ENCODE assay signal across 9 cellular contexts in genomic region chr19:14116525-14116917, GRCh38. TPM values are rescaled to one million over a fixed set of nuclear protein-coding genes. Genes with fewer than 3 reads are reported as not detected.
DNase-seq lines count a peak whose midpoint lies in the region; ATAC-seq and TF ChIP-seq lines count a peak whose summit lies in the region.
"Had no signal": no experiment of that assay in that cellular context is flagged by ENCODE, and none has a peak within 500 bp of the region (broad histone marks: within the 10 kb centered on the region; RNA-seq: fewer than 3 reads in every experiment).

No MANE protein-coding gene starts in this region.

- H3K4me3 ChIP-seq in astrocyte of the spinal cord (ENCODE audit: low read depth, low read length): peak overlapping the region; percentile 86

- ATAC-seq in memory B cell (ENCODE audit: low read depth): no peak

- TF ChIP-seq CTCF in astrocyte of the spinal cord (IDR thresholded peaks at IDR 0.05; ENCODE audit: low read depth, low read length) (no peak), type B pancreatic cell (conservative IDR thresholded peaks at IDR 0.05) (no peak)

- peak overlapping the region; percentile 83 for H3K4me3 Mint-ChIP-seq in activated naive CD4-positive, alpha-beta T cell treated with anti-CD3 and anti-CD28 coated beads for 36 hours
- H3K4me3 Mint-ChIP-seq in memory B cell (peak overlapping the region; percentile 95), type B pancreatic cell (peak overlapping the region; percentile 97)

- in situ Hi-C loops in astrocyte of the spinal cord (cut with HindIII; ENCODE audit: low sequenced_read_pairs): no loop called here

- peaks cover 3% of the 10 kb centered on the region for H3K36me3 Mint-ChIP-seq in activated naive CD4-positive, alpha-beta T cell treated with anti-CD3 and anti-CD28 coated beads for 36 hours (ENCODE audit: low read depth)
- H3K36me3 Mint-ChIP-seq in memory B cell (no peaks in the 10 kb centered on the region), type B pancreatic cell (no peaks in the 10 kb centered on the region)

- no peak for DNase-seq in activated naive CD4-positive, alpha-beta T cell treated with anti-CD3 and anti-CD28 coated beads for 36 hours
- no peak for DNase-seq in activated naive CD4-positive, alpha-beta T cell treated with Interleukin-2 at 50 U/mL for 16 hours
- DNase-seq in astrocyte of the spinal cord (ENCODE audit: low read depth, low spot score) (no peak), memory B cell (ENCODE audit: low spot score in 2 of 2) (no peak), type B pancreatic cell (ENCODE audit: extremely low spot score, unreplicated experiment) (no peak), KG1 (lab: John Stamatoyannopoulos, UW) (no peak), NCI-H1930 (lab: John Stamatoyannopoulos, UW) (no peak), NCI-H345 treated with DMSO at 0.1 percent for 48 hours (lab: John Stamatoyannopoulos, UW; ENCODE audit: unreplicated experiment) (no peak)
- DNase-seq: DMS153 had no signal

- intact Hi-C loops in activated naive CD4-positive, alpha-beta T cell treated with anti-CD3 and anti-CD28 coated beads for 36 hours (cut with micrococcal nuclease): no loop called here

- CTCF ChIA-PET in activated naive CD4-positive, alpha-beta T cell treated with anti-CD3 and anti-CD28 coated beads for 36 hours (lab: Charles Lee): interaction anchor here (0.8 to 2.4 kb wide), 3 partner anchors 57 to 234 kb away, joined by 3 to 9 read pairs (median 7); no protein-coding TSS in a partner anchor

- peaks cover 53% of the 10 kb centered on the region for H3K4me1 Mint-ChIP-seq in activated naive CD4-positive, alpha-beta T cell treated with anti-CD3 and anti-CD28 coated beads for 36 hours (ENCODE audit: low read depth)
- H3K4me1 Mint-ChIP-seq in memory B cell (peaks cover 27% of the 10 kb centered on the region), type B pancreatic cell (ENCODE audit: unreplicated experiment) (peaks cover 28% of the 10 kb centered on the region)

- H3K27ac Mint-ChIP-seq in activated naive CD4-positive, alpha-beta T cell treated with anti-CD3 and anti-CD28 coated beads for 36 hours: peak overlapping the region; percentile 6
- H3K27ac Mint-ChIP-seq in memory B cell: peak overlapping the region; percentile 80
- peak overlapping the region; percentile 81 for H3K27ac Mint-ChIP-seq in type B pancreatic cell

- H3K9me3 Mint-ChIP-seq in activated naive CD4-positive, alpha-beta T cell treated with anti-CD3 and anti-CD28 coated beads for 36 hours: no peaks in the 10 kb centered on the region
- H3K9me3 Mint-ChIP-seq in memory B cell (no peaks in the 10 kb centered on the region), type B pancreatic cell (no peaks in the 10 kb centered on the region)

- no peaks in the 10 kb centered on the region for H3K27me3 Mint-ChIP-seq in activated naive CD4-positive, alpha-beta T cell treated with anti-CD3 and anti-CD28 coated beads for 36 hours (ENCODE audit: low read depth)
- H3K27me3 Mint-ChIP-seq in memory B cell: no peaks in the 10 kb centered on the region
- no peaks in the 10 kb centered on the region for H3K27me3 Mint-ChIP-seq in type B pancreatic cell

RNA-seq across cellular contexts. Expression of gene PRKACA, which starts 1.0 kb away (rescaled TPM):
- total RNA-seq in activated naive CD4-positive, alpha-beta T cell treated with anti-CD3 and anti-CD28 coated beads for 36 hours: 10 to 100 TPM; 48.2 to 60.0 TPM
- total RNA-seq in type B pancreatic cell (ENCODE audit: low replicate concordance): 55.3 and 88.1 TPM in 2 replicates

RNA-seq across cellular contexts. Expression of gene ASF1B, which starts 19.9 kb away (rescaled TPM):
- 10 to 100 TPM; 54.7 to 56.6 TPM for total RNA-seq in activated naive CD4-positive, alpha-beta T cell treated with anti-CD3 and anti-CD28 coated beads for 36 hours
- total RNA-seq in type B pancreatic cell (ENCODE audit: low replicate concordance): 14.8 and 27.4 TPM in 2 replicates

RNA-seq across cellular contexts. Expression of gene SAMD1, which starts 26.0 kb away (rescaled TPM):
- total RNA-seq in activated naive CD4-positive, alpha-beta T cell treated with anti-CD3 and anti-CD28 coated beads for 36 hours: 10 to 100 TPM; 50.9 to 53.0 TPM
- 42.7 and 55.9 TPM in 2 replicates for total RNA-seq in type B pancreatic cell (ENCODE audit: low replicate concordance)

RNA-seq across cellular contexts. Expression of gene C19orf67, which starts 30.9 kb away (rescaled TPM):
- total RNA-seq in activated naive CD4-positive, alpha-beta T cell treated with anti-CD3 and anti-CD28 coated beads for 36 hours: not detected
- not detected in 2 replicates for total RNA-seq in type B pancreatic cell (ENCODE audit: low replicate concordance)

RNA-seq across cellular contexts. Expression of gene MISP3, which starts 43.9 kb away (rescaled TPM):
- under 1 TPM; 0.45 to 0.96 TPM for total RNA-seq in activated naive CD4-positive, alpha-beta T cell treated with anti-CD3 and anti-CD28 coated beads for 36 hours
- 3.1 and 3.6 TPM in 2 replicates for total RNA-seq in type B pancreatic cell (ENCODE audit: low replicate concordance)

Comparison
In these comparisons a context has a peak if more than half of its experiments do, and no peak if none do; other contexts are left out.
1. H3K27ac Mint-ChIP-seq: peak in every context shown above with its lines; median percentile 81 in type B pancreatic cell; 80 in memory B cell; 6 in activated naive CD4-positive, alpha-beta T cell treated with anti-CD3 and anti-CD28 coated beads for 36 hours.